19 cellular contexts compared by ENCODE assay signal in the genomic region with DNA sequence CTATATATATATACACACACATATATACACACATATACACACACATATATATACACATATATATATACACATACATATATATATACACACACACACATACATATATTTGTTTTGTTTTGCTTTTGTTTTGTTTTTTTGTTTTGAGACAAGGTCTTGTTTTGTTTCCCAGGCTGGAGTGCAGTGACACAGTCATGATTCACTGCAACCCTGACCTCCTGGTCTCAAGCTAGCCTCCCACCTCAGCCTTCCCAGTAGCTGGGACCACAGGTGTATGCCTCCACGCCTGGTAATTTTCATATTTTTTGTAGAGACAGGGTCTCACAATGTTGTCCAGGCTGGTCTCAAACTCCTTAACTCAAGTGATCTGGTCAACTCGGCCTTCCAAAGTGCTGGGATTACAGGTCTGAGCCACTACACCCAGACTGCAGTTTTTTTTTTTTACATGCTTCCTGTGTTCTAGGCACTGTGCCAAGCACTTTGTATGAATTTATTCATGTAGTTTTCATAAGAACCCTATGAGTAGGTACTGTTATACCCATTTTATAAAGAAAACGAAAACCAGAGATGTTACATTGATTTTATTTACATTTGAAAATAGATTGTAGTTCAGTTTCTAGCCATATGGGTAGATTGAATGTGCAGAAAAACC.
A peak's percentile ranks its signal among the peaks of the same experiment; 100 is the strongest.
DNase-seq lines count a peak whose midpoint lies in the region; ATAC-seq and TF ChIP-seq lines count a peak whose summit lies in the region.
"Had no signal": no experiment of that assay in that cellular context is flagged by ENCODE, and none has a peak within 500 bp of the region (broad histone marks: within the 10 kb centered on the region; RNA-seq: fewer than 3 reads in every experiment).

No MANE protein-coding gene starts in this region.

- POLR2A ChIA-PET in GM10248 (lab: Yijun Ruan, JAX) = no interaction called here

- CTCF ChIA-PET in GM10248 (lab: Yijun Ruan, JAX) = interaction anchor here (1.3 kb wide), 1 partner anchor 12 kb away, joined by 4 read pairs; no protein-coding TSS in a partner anchor

- H3K4me3 ChIP-seq in epithelial cell of esophagus (ENCODE audit: low read length) = no peak overlapping the region
- H3K4me3 ChIP-seq: GM23338, hepatocyte, neural progenitor cell, tibial artery had no signal

- ATAC-seq in HG02970 (IDR thresholded peaks at IDR 0.05; ENCODE audit: low FRiP score, unreplicated experiment) = no peak
- ATAC-seq: GM23338, SK-N-SH treated with all-trans-retinoic acid at 6 μM for 48 hours had no signal

- DNase-seq in NCI-H345 (lab: John Stamatoyannopoulos, UW) (peak; percentile 22), NCI-H345 treated with DMSO at 0.1 percent for 48 hours (lab: John Stamatoyannopoulos, UW; ENCODE audit: unreplicated experiment) (no peak), NCI-H1105 treated with DMSO at 0.1 percent for 48 hours (lab: John Stamatoyannopoulos, UW) (peak; percentile 15), epithelial cell of esophagus (ENCODE audit: low read depth) (peak; percentile 57), renal cortical epithelial cell (ENCODE audit: low read depth) (peak; percentile 34), GM10248 (ENCODE audit: extremely low spot score) (no peak), NCI-H2081 treated with DMSO at 0.1 percent for 48 hours (lab: John Stamatoyannopoulos, UW) (no peak)
- DNase-seq: activated CD4-positive, alpha-beta memory T cell treated with anti-CD3 and anti-CD28 coated beads, Interleukin-2, amount 10 ng/mL, durations not matched to agents 7 days and 5 days; activated naive CD4-positive, alpha-beta T cell; aorta; cerebellar nuclear complex; NCI-H1048; stimulated activated CD4-positive, alpha-beta T cell treated with anti-CD3 and anti-CD28 coated beads, Interleukin-4, amount 100 ng/mL, for 24 hours; tibial artery had no signal

- TF ChIP-seq CTCF in epithelial cell of esophagus (IDR thresholded peaks at IDR 0.05; ENCODE audit: insufficient read depth, low read depth, low read length, missing control alignments) (no peak), GM10248 (IDR thresholded peaks at IDR 0.05; ENCODE audit: control extremely low read depth, extremely low read depth, low read depth, missing control alignments) (no peak)

Comparison
In these comparisons a context has a peak if more than half of its experiments do, and no peak if none do; other contexts are left out.
1. DNase-seq: peak in NCI-H345 (single experiment), NCI-H1105 treated with DMSO at 0.1 percent for 48 hours (single experiment), epithelial cell of esophagus (single experiment) and renal cortical epithelial cell (single experiment); none in NCI-H345 treated with DMSO at 0.1 percent for 48 hours (single experiment), GM10248 (single experiment) and NCI-H2081 treated with DMSO at 0.1 percent for 48 hours (single experiment).